8 cellular contexts compared by ENCODE assay signal in the genomic region with DNA sequence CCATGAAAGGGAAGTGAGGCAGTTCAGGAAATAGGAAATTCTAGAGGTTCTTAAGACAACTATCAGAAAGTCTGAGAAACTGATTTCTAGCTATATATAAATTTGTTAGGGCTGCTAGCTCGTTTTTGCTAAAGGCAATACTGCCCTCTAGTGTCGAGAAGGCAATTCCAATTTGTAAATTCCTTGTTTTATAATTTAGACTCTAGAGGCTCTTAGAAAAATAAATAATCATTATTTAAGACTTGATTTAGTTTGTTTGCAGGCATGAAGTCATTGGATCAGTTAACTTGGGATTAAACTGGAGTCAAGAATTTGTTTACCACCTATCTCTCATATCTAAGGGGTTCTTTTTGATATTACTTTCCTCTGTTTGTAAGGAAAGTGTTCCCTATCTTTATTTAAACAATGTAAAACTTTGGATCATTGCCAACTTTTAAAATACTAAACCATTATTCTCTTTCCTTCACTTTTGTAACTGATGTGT.
A peak's percentile ranks its signal among the peaks of the same experiment; 100 is the strongest.
DNase-seq lines count a peak whose midpoint lies in the region; ATAC-seq and TF ChIP-seq lines count a peak whose summit lies in the region.

No MANE protein-coding gene starts in this region.

- no peaks in the 10 kb centered on the region for H3K9me3 ChIP-seq in mucosa of descending colon

- no peaks in the 10 kb centered on the region for H3K36me3 ChIP-seq in mucosa of descending colon (ENCODE audit: low read depth)

- H3K4me1 ChIP-seq in mucosa of descending colon (ENCODE audit: low read depth): peaks cover 3% of the 10 kb centered on the region

- peak; percentile 62 for ATAC-seq in mucosa of descending colon

- peak; percentile 59 for TF ChIP-seq CTCF in GM12873 (IDR thresholded peaks at IDR 0.05; ENCODE audit: insufficient read depth, low read depth, low read length, missing control alignments)
- TF ChIP-seq CTCF in mucosa of descending colon (IDR thresholded peaks at IDR 0.05): peak; percentile 53

- intact Hi-C loops in mucosa of descending colon (cut with DNase I, micrococcal nuclease): loop anchor here (10.0 kb wide), 1 partner anchor 986 kb away; no protein-coding TSS in a partner anchor

- DNase-seq in AML-193 (lab: John Stamatoyannopoulos, UW) (peak; percentile 42), NCI-H1436 treated with DMSO at 0.1 percent for 48 hours (lab: John Stamatoyannopoulos, UW) (peak; percentile 24), SW480 (ENCODE audit: low spot score) (peak; percentile 55), mucosa of descending colon (peak in 1 of 3 donors; percentile 68), HuH-7.5 (ENCODE audit: low spot score) (no peak), islet precursor cell (no peak)
- DNase-seq in effector CD4-positive, alpha-beta T cell: peak; percentile 41

- no peak overlapping the region for H3K4me3 ChIP-seq in mucosa of descending colon

Comparison
In these comparisons a context has a peak if more than half of its experiments do, and no peak if none do; other contexts are left out.
1. DNase-seq: peak in AML-193 (2 of 2), NCI-H1436 treated with DMSO at 0.1 percent for 48 hours (single experiment), SW480 (single experiment) and effector CD4-positive, alpha-beta T cell (single experiment); none in HuH-7.5 (single experiment) and islet precursor cell (single experiment).